In genomic region chr5:98927242-98927987, GRCh38 we compare ENCODE assay signal across 8 cellular contexts. TPM values are rescaled to one million over a fixed set of nuclear protein-coding genes. Genes with fewer than 3 reads are reported as not detected.
DNase-seq lines count a peak whose midpoint lies in the region; FAIRE-seq and TF ChIP-seq lines count a peak whose summit lies in the region.

No MANE protein-coding gene starts in this region.

- no peak for TF ChIP-seq CTCF in BJ (IDR thresholded peaks at IDR 0.05; ENCODE audit: insufficient read depth, low read depth, low read length)

- CTCF ChIA-PET in BJ (lab: Yijun Ruan, JAX) = interaction anchor here (0.6 kb wide), 1 partner anchor 22 kb away, joined by 3 read pairs; no protein-coding TSS in a partner anchor

- H3K27me3 ChIP-seq in BJ (ENCODE audit: control insufficient read depth, insufficient read depth, low read length) (no peaks in the 10 kb centered on the region), layer of hippocampus (ENCODE audit: control insufficient read depth, insufficient read depth, low read length) (no peaks in the 10 kb centered on the region)

- H3K4me3 ChIP-seq in BJ (ENCODE audit: low read depth, low read length) = peak overlapping the region; percentile 74

- POLR2A ChIA-PET in BJ (lab: Charles Lee) = no interaction called here

- DNase-seq in BJ (ENCODE audit: low read depth) = no peak
- DNase-seq in HTR-8/SVneo (ENCODE audit: insufficient read length, low spot score) = peak; percentile 19
- peak; percentile 47 for DNase-seq in T-helper 9 cell
- peak; percentile 38 to 56 for DNase-seq in T47D (ENCODE audit: low read depth in 1 of 2, low spot score in 1 of 2)
- DNase-seq in stimulated activated CD4-positive, alpha-beta T cell treated with anti-CD3 and anti-CD28 coated beads, Interleukin-2, amount 100 ng/mL, for 4 hours (ENCODE audit: low read depth) = peak; percentile 54
- DNase-seq in SHP77 treated with DMSO at 0.1 percent for 48 hours (lab: John Stamatoyannopoulos, UW) = no peak

- in situ Hi-C loops in T47D (cut with HindIII; ENCODE audit: low pct_unique_long_range_greater_than_20kb, low sequenced_read_pairs) = no loop called here

- H3K36me3 ChIP-seq in BJ (ENCODE audit: control insufficient read depth, insufficient read depth, low read length) = peaks cover 1% of the 10 kb centered on the region; the same call in 1 of the 2 replicates

- TF ChIP-seq POLR2A in GM19099 (IDR thresholded peaks at IDR 0.05; ENCODE audit: extremely low read depth, insufficient read length, low read depth) = peak; percentile 68

- FAIRE-seq in HTR-8/SVneo (lab: Jason Lieb, UNC) = no peak

- H3K27ac ChIP-seq in layer of hippocampus (ENCODE audit: low read depth, low read length) = peak overlapping the region; percentile 99

RNA-seq across cellular contexts. Expression of gene CHD1, which starts 1.4 kb away (rescaled TPM):
- 6.5 and 13.5 TPM in 2 replicates for polyA plus RNA-seq in BJ (2011; rRNA removed)
- polyA minus RNA-seq in BJ (2011; rRNA and poly(A)+ RNA removed) = 9.1 and 11.2 TPM in 2 replicates

Comparison
In these comparisons a context has a peak if more than half of its experiments do, and no peak if none do; other contexts are left out.
1. DNase-seq: peak in HTR-8/SVneo (single experiment), T-helper 9 cell (single experiment), T47D (2 of 2) and stimulated activated CD4-positive, alpha-beta T cell treated with anti-CD3 and anti-CD28 coated beads, Interleukin-2, amount 100 ng/mL, for 4 hours (single experiment); none in BJ (single experiment) and SHP77 treated with DMSO at 0.1 percent for 48 hours (single experiment).